Comparison of ENCODE assay signal across 1 cellular context in genomic region chr10:74869635-74870034, GRCh38.
TF ChIP-seq lines count a peak whose summit lies in the region.

No MANE protein-coding gene starts in this region.

TF ChIP-seq in HepG2, 621 proteins besides CTCF, POLR2A, EP300 and RAD21 (continued from another document):
- TF ChIP-seq CEBPZ (IDR thresholded peaks at IDR 0.05; ENCODE audit: low read length) (no peak), MEF2D (CRISPR knock-in tag; IDR thresholded peaks at IDR 0.05) (no peak), TARDBP (CRISPR knock-in tag; IDR thresholded peaks at IDR 0.05) (no peak), DDIT3 (CRISPR knock-in tag; IDR thresholded peaks at IDR 0.05) (no peak), ZNF607 (CRISPR knock-in tag; IDR thresholded peaks at IDR 0.05; ENCODE audit: borderline replicate concordance) (no peak)
TF ChIP-seq in HepG2: peak in this region for 0.
